In the genomic region with DNA sequence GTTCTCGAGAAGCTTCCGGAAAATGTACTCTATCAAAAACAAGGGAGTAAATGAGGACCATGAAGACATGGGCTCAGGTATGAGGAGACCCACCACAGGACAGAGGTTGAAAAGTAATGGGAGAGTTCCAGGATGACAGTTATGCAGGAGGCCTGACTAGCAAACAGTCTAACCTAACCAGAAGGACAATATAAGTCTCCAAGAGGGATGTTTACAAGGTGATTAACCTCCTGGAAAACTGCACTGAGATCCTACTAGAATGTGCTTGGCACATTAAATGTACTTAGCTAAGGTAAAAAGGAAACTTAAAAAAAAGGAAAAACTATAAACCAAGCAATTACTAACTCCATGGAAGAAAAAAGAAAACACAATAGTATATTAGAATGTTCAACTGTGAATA, we compare ENCODE assay signal across 24 cellular contexts.
"Had no signal": no experiment of that assay in that cellular context is flagged by ENCODE, and none has a peak within 500 bp of the region (broad histone marks: within the 10 kb centered on the region; RNA-seq: fewer than 3 reads in every experiment).

No MANE protein-coding gene starts in this region.

- DNase-seq: activated CD4-positive, alpha-beta memory T cell treated with anti-CD3 and anti-CD28 coated beads, Interleukin-2, amount 10 ng/mL, durations not matched to agents 7 days and 5 days; activated CD4-positive, alpha-beta T cell treated with anti-CD3 and anti-CD28 coated beads for 1 hour; activated CD4-positive, alpha-beta T cell treated with anti-CD3 and anti-CD28 coated beads for 4 hours; activated CD4-positive, alpha-beta T cell treated with anti-CD3 and anti-CD28 coated beads, Interleukin-2, amount 10 ng/mL, durations not matched to agents 7 days and 5 days; activated CD4-positive, alpha-beta T cell treated with anti-CD3 and anti-CD28 coated beads, Interleukin-2, amount 50 U/mL, for 4 hours; activated CD8-positive, alpha-beta memory T cell treated with anti-CD3 and anti-CD28 coated beads, Interleukin-2, amount 50 U/mL, for 48 hours; activated gamma-delta T cell; activated naive CD4-positive, alpha-beta T cell treated with anti-CD3 and anti-CD28 coated beads, Interleukin-2, amount 50 U/mL, for 16 hours; activated naive CD4-positive, alpha-beta T cell treated with Interleukin-2 at 50 U/mL for 16 hours; activated T-cell treated with anti-CD3 and anti-CD28 coated beads for 4 hours; activated T-cell treated with anti-CD3 and anti-CD28 coated beads, Interleukin-2, amount 50 U/mL, for 24 hours; activated T-cell treated with anti-CD3 and anti-CD28 coated beads, Interleukin-2, amount 50 U/mL, for 72 hours; amniotic stem cell; aorta; body of pancreas; caudate nucleus; effector CD8-positive, alpha-beta T cell; esophagus squamous epithelium; foreskin melanocyte; T-helper 1 cell; T-helper 17 cell had no signal

- ATAC-seq: activated T-cell treated with anti-CD3 and anti-CD28 coated beads, Interleukin-2, amount 50 U/mL, for 72 hours; body of pancreas; gastroesophageal sphincter; T-helper 17 cell had no signal

- H3K27ac ChIP-seq: body of pancreas, epithelial cell of prostate, esophagus squamous epithelium, gastroesophageal sphincter, VCaP had no signal

- H3K27me3 ChIP-seq: body of pancreas, esophagus squamous epithelium, gastroesophageal sphincter had no signal

- H3K36me3 ChIP-seq: esophagus squamous epithelium, gastroesophageal sphincter had no signal

- H3K4me1 ChIP-seq: body of pancreas, esophagus squamous epithelium, gastroesophageal sphincter had no signal

- H3K4me3 ChIP-seq: body of pancreas, esophagus squamous epithelium, gastroesophageal sphincter had no signal

- H3K9me3 ChIP-seq: body of pancreas had no signal
